In the genomic region with DNA sequence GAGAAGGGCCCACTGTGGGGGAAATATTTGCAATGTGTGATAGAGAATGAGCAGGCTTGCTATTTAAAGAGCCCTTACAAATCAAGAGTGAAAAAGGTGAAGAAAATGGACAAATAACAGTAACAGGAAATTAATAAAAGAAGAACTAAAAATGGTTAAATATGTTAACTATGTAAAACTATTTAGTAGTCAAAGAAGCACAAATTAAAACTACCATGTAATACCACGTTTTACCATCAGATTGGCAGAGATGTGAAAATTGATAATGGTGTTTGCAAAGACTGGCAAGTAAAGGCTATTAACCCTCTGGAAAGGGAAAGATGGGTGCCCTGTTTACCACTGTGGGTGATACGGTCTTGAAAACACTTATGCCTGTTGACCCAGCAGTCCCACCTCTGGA, we compare ENCODE assay signal across 1 cellular context.
TF ChIP-seq lines count a peak whose summit lies in the region.

No MANE protein-coding gene starts in this region.

TF ChIP-seq in HepG2, 621 proteins besides CTCF, POLR2A, EP300 and RAD21 (continued from another document):
- TF ChIP-seq, protein P1, sequence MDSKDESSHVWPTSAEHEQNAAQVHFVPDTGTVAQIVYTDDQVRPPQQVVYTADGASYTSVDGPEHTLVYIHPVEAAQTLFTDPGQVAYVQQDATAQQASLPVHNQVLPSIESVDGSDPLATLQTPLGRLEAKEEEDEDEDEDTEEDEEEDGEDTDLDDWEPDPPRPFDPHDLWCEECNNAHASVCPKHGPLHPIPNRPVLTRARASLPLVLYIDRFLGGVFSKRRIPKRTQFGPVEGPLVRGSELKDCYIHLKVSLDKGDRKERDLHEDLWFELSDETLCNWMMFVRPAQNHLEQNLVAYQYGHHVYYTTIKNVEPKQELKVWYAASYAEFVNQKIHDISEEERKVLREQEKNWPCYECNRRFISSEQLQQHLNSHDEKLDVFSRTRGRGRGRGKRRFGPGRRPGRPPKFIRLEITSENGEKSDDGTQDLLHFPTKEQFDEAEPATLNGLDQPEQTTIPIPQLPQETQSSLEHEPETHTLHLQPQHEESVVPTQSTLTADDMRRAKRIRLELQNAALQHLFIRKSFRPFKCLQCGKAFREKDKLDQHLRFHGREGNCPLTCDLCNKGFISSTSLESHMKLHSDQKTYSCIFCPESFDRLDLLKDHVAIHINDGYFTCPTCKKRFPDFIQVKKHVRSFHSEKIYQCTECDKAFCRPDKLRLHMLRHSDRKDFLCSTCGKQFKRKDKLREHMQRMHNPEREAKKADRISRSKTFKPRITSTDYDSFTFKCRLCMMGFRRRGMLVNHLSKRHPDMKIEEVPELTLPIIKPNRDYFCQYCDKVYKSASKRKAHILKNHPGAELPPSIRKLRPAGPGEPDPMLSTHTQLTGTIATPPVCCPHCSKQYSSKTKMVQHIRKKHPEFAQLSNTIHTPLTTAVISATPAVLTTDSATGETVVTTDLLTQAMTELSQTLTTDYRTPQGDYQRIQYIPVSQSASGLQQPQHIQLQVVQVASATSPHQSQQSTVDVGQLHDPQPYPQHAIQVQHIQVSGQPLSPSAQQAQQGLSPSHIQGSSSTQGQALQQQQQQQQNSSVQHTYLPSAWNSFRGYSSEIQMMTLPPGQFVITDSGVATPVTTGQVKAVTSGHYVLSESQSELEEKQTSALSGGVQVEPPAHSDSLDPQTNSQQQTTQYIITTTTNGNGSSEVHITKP (CRISPR knock-in tag; IDR thresholded peaks at IDR 0.05; ENCODE audit: low read depth) = no peak
- no peak for TF ChIP-seq SALL2 (CRISPR knock-in tag; IDR thresholded peaks at IDR 0.05)
- no peak for TF ChIP-seq TCF12 (IDR thresholded peaks at IDR 0.05)
- TF ChIP-seq TCF12 (CRISPR knock-in tag; IDR thresholded peaks at IDR 0.05) = no peak
